ENCODE assay signal across 15 cellular contexts in the genomic region with DNA sequence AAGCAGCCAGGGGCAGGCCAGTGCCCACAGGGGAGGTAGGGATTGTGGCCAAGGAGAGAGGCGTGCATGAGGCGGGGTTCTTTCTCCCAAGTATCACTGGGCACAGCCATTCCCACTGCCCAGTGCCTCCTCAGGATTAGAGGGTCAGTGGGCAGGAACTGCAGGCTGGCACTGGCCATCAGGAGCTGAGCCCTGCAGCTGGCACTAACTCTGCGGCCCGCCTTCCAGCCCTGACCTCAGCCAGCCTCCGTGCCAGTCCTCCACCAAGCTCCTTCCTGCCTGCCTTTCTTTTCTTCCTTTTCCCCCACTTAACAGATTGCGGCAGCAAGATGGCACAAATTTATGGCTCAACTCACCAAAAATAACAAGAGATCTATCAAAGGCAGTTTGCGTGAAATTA. TPM values are rescaled to one million over a fixed set of nuclear protein-coding genes. Genes with fewer than 3 reads are reported as not detected.
DNase-seq lines count a peak whose midpoint lies in the region; ATAC-seq and TF ChIP-seq lines count a peak whose summit lies in the region.
"Had no signal": no experiment of that assay in that cellular context is flagged by ENCODE, and none has a peak within 500 bp of the region (broad histone marks: within the 10 kb centered on the region; RNA-seq: fewer than 3 reads in every experiment).

No MANE protein-coding gene starts in this region.

- DNase-seq in GM23338 (ENCODE audit: low spot score) (no peak), NCI-H69 (lab: John Stamatoyannopoulos, UW) (peak; percentile 30), heart right ventricle (no peak), sciatic nerve (ENCODE audit: low spot score) (no peak), COLO829 (ENCODE audit: low spot score) (no peak), GM10266 (ENCODE audit: extremely low spot score) (no peak)
- DNase-seq: Karpas-422, left colon, NCI-H1694, NCI-H524 treated with DMSO at 0.1 percent for 48 hours, PC-9 had no signal

- no peaks in the 10 kb centered on the region for H3K9me3 ChIP-seq in heart right ventricle
- H3K9me3 ChIP-seq: prostate gland, tibial nerve had no signal

- no peak overlapping the region for H3K4me2 ChIP-seq in GM23338
- H3K4me2 ChIP-seq: PC-9 had no signal

- no peaks in the 10 kb centered on the region for H4K20me1 ChIP-seq in GM23338 (replicated peaks; ENCODE audit: insufficient read depth)

- peaks cover 10% of the 10 kb centered on the region for H3K27me3 Mint-ChIP-seq in GM23338 (ENCODE audit: insufficient read depth, low read depth, poor library complexity)

- H3K36me3 Mint-ChIP-seq in GM23338 (ENCODE audit: low read depth): no peaks in the 10 kb centered on the region; the same call in 2 of the 3 replicates
- H3K36me3 Mint-ChIP-seq: CD14-positive monocyte had no signal

- H3K9me3 Mint-ChIP-seq in GM23338: no peaks in the 10 kb centered on the region; the same call in 2 of the 3 replicates

- H2AFZ ChIP-seq in GM23338: no peak overlapping the region
- H2AFZ ChIP-seq: PC-9 had no signal

- H3K4me3 Mint-ChIP-seq in GM23338: no peak overlapping the region

- peaks cover 15% of the 10 kb centered on the region for H3K4me1 ChIP-seq in GM23338 (ENCODE audit: insufficient read depth)
- H3K4me1 ChIP-seq in heart right ventricle: peaks cover 11 to 73% (median 56%) of the 10 kb centered on the region in 9 donors
- H3K4me1 ChIP-seq: prostate gland had no signal

- no peaks in the 10 kb centered on the region for H3K9me2 ChIP-seq in GM23338 (ENCODE audit: insufficient read depth)

- 48 to 69% methylated on average over 7 of the region's 7 CpGs for WGBS in heart right ventricle, 2 donors

- H3F3A ChIP-seq in GM23338 (replicated peaks; ENCODE audit: low read depth): peaks cover 4% of the 10 kb centered on the region; the same call in 1 of the 2 replicates

- H3K27ac ChIP-seq in GM23338 (ENCODE audit: low read depth) (no peak overlapping the region), heart right ventricle (peak overlapping the region in 8 of 10 donors; percentile 10 to 73 (median 49))
- H3K27ac ChIP-seq: PC-9, prostate gland had no signal

- H3K27me3 ChIP-seq in GM23338 (ENCODE audit: insufficient read depth): no peaks in the 10 kb centered on the region
- H3K27me3 ChIP-seq in heart right ventricle: no peaks in the 10 kb centered on the region
- H3K27me3 ChIP-seq: tibial nerve had no signal

- TF ChIP-seq CTCF in GM23338 (conservative IDR thresholded peaks at IDR 0.05; ENCODE audit: low read depth in 2 of 2) (no peak), heart right ventricle (IDR thresholded peaks at IDR 0.05) (no peak), GM10266 (IDR thresholded peaks at IDR 0.05; ENCODE audit: control insufficient read depth, insufficient read depth, low read depth, missing control alignments) (no peak)

- no peak overlapping the region for H3K4me3 ChIP-seq in GM23338
- H3K4me3 ChIP-seq in heart right ventricle: no peak overlapping the region
- H3K4me3 ChIP-seq: PC-9, prostate gland, tibial nerve had no signal

- H3K36me3 ChIP-seq in GM23338 (ENCODE audit: insufficient read depth): no peaks in the 10 kb centered on the region
- H3K36me3 ChIP-seq in heart right ventricle: no peaks in the 10 kb centered on the region
- H3K36me3 ChIP-seq: prostate gland, tibial nerve had no signal

- peak overlapping the region; percentile 26; the same call in 1 of the 2 replicates for H3K27ac Mint-ChIP-seq in GM23338
- H3K27ac Mint-ChIP-seq: CD14-positive monocyte had no signal

- H3K4me1 Mint-ChIP-seq in GM23338: peaks cover 44% of the 10 kb centered on the region

- intact Hi-C loops in heart right ventricle (cut with DNase I): loop anchor here in 2 of 10 donors (5.0 kb wide), 1 partner anchor 36 kb away; no protein-coding TSS in a partner anchor
- intact Hi-C loops in sciatic nerve (cut with DNase I): no loop called here

- ATAC-seq in GM23338: no peak
- peak in 4 of 8 donors; percentile 10 to 34 (median 25) for ATAC-seq in heart right ventricle
- peak; percentile 25 for ATAC-seq in sciatic nerve
- ATAC-seq in GM21423 (IDR thresholded peaks at IDR 0.05; ENCODE audit: unreplicated experiment): no peak

- 0 out of 2 replicates have a peak, but pooled peaks cover 2% of the 10 kb centered on the region for H3K79me2 ChIP-seq in GM23338 (replicated peaks; ENCODE audit: insufficient read depth)

TF ChIP-seq in GM23338, 12 proteins besides CTCF, POLR2A, EP300 and RAD21 (continues in another document):
- TF ChIP-seq EZH2phosphoT487 (IDR thresholded peaks at IDR 0.05; ENCODE audit: unreplicated experiment): no peak
- TF ChIP-seq EZH2 (IDR thresholded peaks at IDR 0.05; ENCODE audit: low read depth, unreplicated experiment): no peak
- no peak for TF ChIP-seq JUNB (IDR thresholded peaks at IDR 0.05; ENCODE audit: unreplicated experiment)
- TF ChIP-seq, protein P1, sequence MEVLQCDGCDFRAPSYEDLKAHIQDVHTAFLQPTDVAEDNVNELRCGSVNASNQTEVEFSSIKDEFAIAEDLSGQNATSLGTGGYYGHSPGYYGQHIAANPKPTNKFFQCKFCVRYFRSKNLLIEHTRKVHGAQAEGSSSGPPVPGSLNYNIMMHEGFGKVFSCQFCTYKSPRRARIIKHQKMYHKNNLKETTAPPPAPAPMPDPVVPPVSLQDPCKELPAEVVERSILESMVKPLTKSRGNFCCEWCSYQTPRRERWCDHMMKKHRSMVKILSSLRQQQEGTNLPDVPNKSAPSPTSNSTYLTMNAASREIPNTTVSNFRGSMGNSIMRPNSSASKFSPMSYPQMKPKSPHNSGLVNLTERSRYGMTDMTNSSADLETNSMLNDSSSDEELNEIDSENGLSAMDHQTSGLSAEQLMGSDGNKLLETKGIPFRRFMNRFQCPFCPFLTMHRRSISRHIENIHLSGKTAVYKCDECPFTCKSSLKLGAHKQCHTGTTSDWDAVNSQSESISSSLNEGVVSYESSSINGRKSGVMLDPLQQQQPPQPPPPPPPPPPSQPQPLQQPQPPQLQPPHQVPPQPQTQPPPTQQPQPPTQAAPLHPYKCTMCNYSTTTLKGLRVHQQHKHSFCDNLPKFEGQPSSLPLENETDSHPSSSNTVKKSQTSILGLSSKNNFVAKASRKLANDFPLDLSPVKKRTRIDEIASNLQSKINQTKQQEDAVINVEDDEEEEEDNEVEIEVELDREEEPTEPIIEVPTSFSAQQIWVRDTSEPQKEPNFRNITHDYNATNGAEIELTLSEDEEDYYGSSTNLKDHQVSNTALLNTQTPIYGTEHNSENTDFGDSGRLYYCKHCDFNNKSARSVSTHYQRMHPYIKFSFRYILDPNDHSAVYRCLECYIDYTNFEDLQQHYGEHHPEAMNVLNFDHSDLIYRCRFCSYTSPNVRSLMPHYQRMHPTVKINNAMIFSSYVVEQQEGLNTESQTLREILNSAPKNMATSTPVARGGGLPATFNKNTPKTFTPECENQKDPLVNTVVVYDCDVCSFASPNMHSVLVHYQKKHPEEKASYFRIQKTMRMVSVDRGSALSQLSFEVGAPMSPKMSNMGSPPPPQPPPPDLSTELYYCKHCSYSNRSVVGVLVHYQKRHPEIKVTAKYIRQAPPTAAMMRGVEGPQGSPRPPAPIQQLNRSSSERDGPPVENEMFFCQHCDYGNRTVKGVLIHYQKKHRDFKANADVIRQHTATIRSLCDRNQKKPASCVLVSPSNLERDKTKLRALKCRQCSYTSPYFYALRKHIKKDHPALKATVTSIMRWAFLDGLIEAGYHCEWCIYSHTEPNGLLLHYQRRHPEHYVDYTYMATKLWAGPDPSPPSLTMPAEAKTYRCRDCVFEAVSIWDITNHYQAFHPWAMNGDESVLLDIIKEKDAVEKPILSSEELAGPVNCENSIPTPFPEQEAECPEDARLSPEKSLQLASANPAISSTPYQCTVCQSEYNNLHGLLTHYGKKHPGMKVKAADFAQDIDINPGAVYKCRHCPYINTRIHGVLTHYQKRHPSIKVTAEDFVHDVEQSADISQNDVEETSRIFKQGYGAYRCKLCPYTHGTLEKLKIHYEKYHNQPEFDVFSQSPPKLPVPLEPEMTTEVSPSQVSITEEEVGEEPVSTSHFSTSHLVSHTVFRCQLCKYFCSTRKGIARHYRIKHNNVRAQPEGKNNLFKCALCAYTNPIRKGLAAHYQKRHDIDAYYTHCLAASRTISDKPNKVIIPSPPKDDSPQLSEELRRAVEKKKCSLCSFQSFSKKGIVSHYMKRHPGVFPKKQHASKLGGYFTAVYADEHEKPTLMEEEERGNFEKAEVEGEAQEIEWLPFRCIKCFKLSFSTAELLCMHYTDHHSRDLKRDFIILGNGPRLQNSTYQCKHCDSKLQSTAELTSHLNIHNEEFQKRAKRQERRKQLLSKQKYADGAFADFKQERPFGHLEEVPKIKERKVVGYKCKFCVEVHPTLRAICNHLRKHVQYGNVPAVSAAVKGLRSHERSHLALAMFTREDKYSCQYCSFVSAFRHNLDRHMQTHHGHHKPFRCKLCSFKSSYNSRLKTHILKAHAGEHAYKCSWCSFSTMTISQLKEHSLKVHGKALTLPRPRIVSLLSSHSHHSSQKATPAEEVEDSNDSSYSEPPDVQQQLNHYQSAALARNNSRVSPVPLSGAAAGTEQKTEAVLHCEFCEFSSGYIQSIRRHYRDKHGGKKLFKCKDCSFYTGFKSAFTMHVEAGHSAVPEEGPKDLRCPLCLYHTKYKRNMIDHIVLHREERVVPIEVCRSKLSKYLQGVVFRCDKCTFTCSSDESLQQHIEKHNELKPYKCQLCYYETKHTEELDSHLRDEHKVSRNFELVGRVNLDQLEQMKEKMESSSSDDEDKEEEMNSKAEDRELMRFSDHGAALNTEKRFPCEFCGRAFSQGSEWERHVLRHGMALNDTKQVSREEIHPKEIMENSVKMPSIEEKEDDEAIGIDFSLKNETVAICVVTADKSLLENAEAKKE (CRISPR knock-in tag; IDR thresholded peaks at IDR 0.05): no peak
- no peak for TF ChIP-seq POLR2AphosphoS5 (IDR thresholded peaks at IDR 0.05; ENCODE audit: low read depth)
- TF ChIP-seq CREB1 (CRISPR knock-in tag; IDR thresholded peaks at IDR 0.05; ENCODE audit: low read depth): no peak
- TF ChIP-seq ZNF331 (CRISPR knock-in tag; IDR thresholded peaks at IDR 0.05; ENCODE audit: low read depth): no peak
- TF ChIP-seq ZNF114 (CRISPR knock-in tag; IDR thresholded peaks at IDR 0.05): no peak

RNA-seq across cellular contexts. Expression of a gene that starts 11.2 kb away (rescaled TPM):
- 20.9 and 27.8 TPM in 2 replicates for total RNA-seq in GM23338 (2014; rRNA removed; shearing (Covaris generic))
- polyA plus RNA-seq in GM23338 (2016; fragmentation: Nextera tagmentation; extraction: Ambion mirVana) (7.9 and 8.0 TPM in 2 replicates), heart right ventricle (10 to 100 TPM in 1 of 2 donors, under 1 TPM in 1; 0.91 to 17.9 TPM)
- total RNA-seq in heart right ventricle (10 to 100 TPM in 2 of 10 donors, 1 to 10 TPM in 8; 4.4 to 14.9 (median 8.6) TPM), sciatic nerve (5.2 TPM)
- polyA plus RNA-seq: CD14-positive monocyte had no signal

RNA-seq across cellular contexts. Expression of a gene that starts 49.1 kb away (rescaled TPM):
- total RNA-seq in GM23338 (2014; rRNA removed; shearing (Covaris generic)): 13.2 and 15.7 TPM in 2 replicates
- polyA plus RNA-seq in GM23338 (2016; fragmentation: Nextera tagmentation; extraction: Ambion mirVana): 3.4 and 4.2 TPM in 2 replicates
- 10 to 100 TPM in 9 of 10 donors, 1 to 10 TPM in 1; 7.4 to 35.3 (median 16.6) TPM for total RNA-seq in heart right ventricle
- polyA plus RNA-seq in heart right ventricle: 10 to 100 TPM in 1 of 2 donors, 1 to 10 TPM in 1; 8.3 to 33.1 TPM
- 179 TPM for total RNA-seq in sciatic nerve
- polyA plus RNA-seq: CD14-positive monocyte had no signal
